Comparison of ENCODE assay signal across 8 cellular contexts in genomic region chr11:46554205-46555162, GRCh38. TPM values are rescaled to one million over a fixed set of nuclear protein-coding genes. Genes with fewer than 3 reads are reported as not detected.
DNase-seq lines count a peak whose midpoint lies in the region; ATAC-seq and TF ChIP-seq lines count a peak whose summit lies in the region.

No MANE protein-coding gene starts in this region.

- H3K27ac ChIP-seq in ectodermal cell (ENCODE audit: insufficient read depth, low read depth, low read length, poor library complexity, severe bottlenecking) (peak overlapping the region; percentile 80), muscle layer of duodenum (ENCODE audit: low read length) (peak overlapping the region; percentile 52), WERI-Rb-1 (no peak overlapping the region)

- H3K4me3 ChIP-seq in ectodermal cell (ENCODE audit: insufficient read depth, low read depth, low read length) = no peak overlapping the region
- no peak overlapping the region for H3K4me3 ChIP-seq in muscle layer of duodenum (ENCODE audit: low read depth in 1 of 2, low read length in 2 of 2)
- no peak overlapping the region for H3K4me3 ChIP-seq in WERI-Rb-1 (ENCODE audit: low read depth, low read length)

- H3K9me3 ChIP-seq in ectodermal cell (ENCODE audit: control insufficient read depth, low read length) (no peaks in the 10 kb centered on the region), muscle layer of duodenum (ENCODE audit: control insufficient read depth in 1 of 2, low read length in 2 of 2) (no peaks in the 10 kb centered on the region), WERI-Rb-1 (ENCODE audit: severe bottlenecking) (no peaks in the 10 kb centered on the region)

- H3K36me3 ChIP-seq in ectodermal cell (ENCODE audit: control insufficient read depth, insufficient read depth, low read length) = no peaks in the 10 kb centered on the region
- H3K36me3 ChIP-seq in muscle layer of duodenum (ENCODE audit: control insufficient read depth in 1 of 2, insufficient read depth in 2 of 2, low read length in 2 of 2) = no peaks in the 10 kb centered on the region
- H3K36me3 ChIP-seq in WERI-Rb-1 = 0 out of 2 replicates have a peak, but pooled peaks cover 2% of the 10 kb centered on the region

- H3K4me1 ChIP-seq in ectodermal cell (ENCODE audit: control insufficient read depth, insufficient read depth, low read length) = peaks cover 19% of the 10 kb centered on the region
- H3K4me1 ChIP-seq in muscle layer of duodenum (ENCODE audit: control insufficient read depth in 1 of 2, insufficient read depth in 2 of 2, low read length in 2 of 2) = peaks cover 9 to 16% of the 10 kb centered on the region in 2 donors

- no peak for TF ChIP-seq CTCF in WERI-Rb-1 (IDR thresholded peaks at IDR 0.05; ENCODE audit: low read depth, low read length)

- WGBS in ectodermal cell, 2 experiments = 56% methylated on average over 5 of the region's 5 CpGs

- no peak for ATAC-seq in GM21526 (IDR thresholded peaks at IDR 0.05; ENCODE audit: low FRiP score, unreplicated experiment)

- H3K27me3 ChIP-seq in ectodermal cell (ENCODE audit: control insufficient read depth, insufficient read depth, low read length, poor library complexity, severe bottlenecking) = no peaks in the 10 kb centered on the region
- no peaks in the 10 kb centered on the region for H3K27me3 ChIP-seq in muscle layer of duodenum (ENCODE audit: low read depth, low read length)
- no peaks in the 10 kb centered on the region for H3K27me3 ChIP-seq in WERI-Rb-1 (ENCODE audit: insufficient read depth, low read depth, severe bottlenecking)

- DNase-seq in ELR (ENCODE audit: low read depth) (peak; percentile 92), NCI-H226 (peak; percentile 73), WERI-Rb-1 (no peak), NCI-H526 treated with DMSO at 0.1 percent for 48 hours (lab: John Stamatoyannopoulos, UW) (no peak), T1000 (lab: John Stamatoyannopoulos, UW) (no peak)

RNA-seq across cellular contexts. Expression of gene AMBRA1, which starts 39.3 kb away (rescaled TPM):
- polyA plus RNA-seq in ectodermal cell (2013, experiment 1 of 4) = 26.0 TPM
- polyA plus RNA-seq in ectodermal cell (2013, experiment 2 of 4) = 33.7 TPM
- polyA plus RNA-seq in ectodermal cell (2013, experiment 3 of 4) = 20.3 TPM
- 24.2 TPM for polyA plus RNA-seq in ectodermal cell (2013, experiment 4 of 4)

Comparison
In these comparisons a context has a peak if more than half of its experiments do, and no peak if none do; other contexts are left out.
1. DNase-seq: peak in ELR (single experiment) and NCI-H226 (single experiment); none in WERI-Rb-1 (single experiment), NCI-H526 treated with DMSO at 0.1 percent for 48 hours (single experiment) and T1000 (single experiment).